16 cellular contexts compared by ENCODE assay signal in the genomic region with DNA sequence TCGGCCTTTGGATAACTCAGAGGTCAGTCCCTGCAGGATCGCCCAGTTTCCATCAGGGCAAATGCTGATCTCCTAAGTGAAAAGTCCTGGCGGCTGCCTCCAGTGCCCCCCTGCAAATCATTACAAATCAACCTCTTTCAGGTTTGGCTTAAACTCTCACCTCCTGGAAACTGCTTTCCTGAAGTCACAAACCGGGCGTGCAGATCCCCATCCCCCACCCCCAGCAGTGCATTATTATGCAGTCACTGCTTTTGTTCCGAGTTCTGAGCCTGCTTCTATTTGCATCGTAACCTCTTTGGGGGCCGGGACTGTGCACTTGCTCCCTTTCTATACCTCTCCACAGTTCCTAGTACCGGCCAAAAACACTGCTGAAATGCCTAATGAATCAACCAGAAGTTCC. TPM values are rescaled to one million over a fixed set of nuclear protein-coding genes. Genes with fewer than 3 reads are reported as not detected.
A peak's percentile ranks its signal among the peaks of the same experiment; 100 is the strongest.
DNase-seq lines count a peak whose midpoint lies in the region; ATAC-seq and TF ChIP-seq lines count a peak whose summit lies in the region.
"Had no signal": no experiment of that assay in that cellular context is flagged by ENCODE, and none has a peak within 500 bp of the region (broad histone marks: within the 10 kb centered on the region; RNA-seq: fewer than 3 reads in every experiment).

USP44 (minus strand) TSS at position 172 of the 400 bp plus-strand sequence. CDS start 17,220 bp downstream, outside the sequence.

- H3K4me1 ChIP-seq in OCI-LY3 (ENCODE audit: low read length) (peaks cover 11% of the 10 kb centered on the region; the same call in 1 of the 2 replicates), rectal smooth muscle tissue (ENCODE audit: control insufficient read depth, insufficient read depth, low read length) (no peaks in the 10 kb centered on the region)
- H3K4me1 ChIP-seq: A549, ascending aorta had no signal

- peaks cover 2% of the 10 kb centered on the region for H3K36me3 Mint-ChIP-seq in activated CD4-positive, alpha-beta T cell treated with anti-CD3 and anti-CD28 coated beads, Interleukin-2, amount 10 ng/mL, durations not matched to agents 24 days and 14 days (ENCODE audit: low read depth)

- H3K4me2 ChIP-seq in OCI-LY3 (ENCODE audit: low read length) = peak within 1 kb of the TSS; percentile 61
- H3K4me2 ChIP-seq: A549 had no signal

- peak; percentile 64 for DNase-seq in activated CD4-positive, alpha-beta T cell treated with anti-CD3 and anti-CD28 coated beads, Interleukin-2, amount 10 ng/mL, durations not matched to agents 24 days and 14 days
- no peak for DNase-seq in activated CD4-positive, alpha-beta T cell treated with anti-CD3 and anti-CD28 coated beads for 1 hour
- DNase-seq in iPS DF 19.7 (ENCODE audit: low read depth, low spot score) (peak; percentile 84), DMS53 treated with DMSO at 0.1 percent for 48 hours (lab: John Stamatoyannopoulos, UW; ENCODE audit: unreplicated experiment) (no peak)
- DNase-seq in activated CD4-positive, CD25-positive, alpha-beta regulatory T cell treated with anti-CD3 and anti-CD28 coated beads, Interleukin-2, amount 50 U/mL, for 72 hours = no peak
- DNase-seq: DMS153, head of caudate nucleus, NCI-H510A treated with DMSO at 0.1 percent for 48 hours, small intestine, WERI-Rb-1 had no signal

- H3K27ac ChIP-seq in OCI-LY3 (ENCODE audit: low read length) (no peak within 1 kb of the TSS), rectal smooth muscle tissue (ENCODE audit: low read depth, low read length) (no peak within 1 kb of the TSS)
- H3K27ac ChIP-seq: A549, ascending aorta, WERI-Rb-1 had no signal

- peak within 1 kb of the TSS; percentile 45 for H3K4me3 ChIP-seq in OCI-LY3 (ENCODE audit: low read length)
- H3K4me3 ChIP-seq in rectal smooth muscle tissue (ENCODE audit: low read length) = no peak within 1 kb of the TSS
- H3K4me3 ChIP-seq: A549, ascending aorta had no signal

- H3K36me3 ChIP-seq in OCI-LY3 (replicated peaks; ENCODE audit: low read depth, low read length) = no peaks in the 10 kb centered on the region
- H3K36me3 ChIP-seq in rectal smooth muscle tissue (ENCODE audit: control insufficient read depth, insufficient read depth, low read length) = no peaks in the 10 kb centered on the region
- H3K36me3 ChIP-seq: ascending aorta, WERI-Rb-1 had no signal

- H3K4me3 Mint-ChIP-seq in activated CD4-positive, alpha-beta T cell treated with anti-CD3 and anti-CD28 coated beads, Interleukin-2, amount 10 ng/mL, durations not matched to agents 24 days and 14 days = peak within 1 kb of the TSS; percentile 81

- no peak for ATAC-seq in HG02798 (IDR thresholded peaks at IDR 0.05; ENCODE audit: poor library complexity, unreplicated experiment)
- ATAC-seq: A549, Right ventricle myocardium inferior had no signal

- H3K9me3 ChIP-seq in OCI-LY3 (ENCODE audit: insufficient read depth, low read length) = peaks cover 7% of the 10 kb centered on the region
- H3K9me3 ChIP-seq: ascending aorta had no signal

- peak within 1 kb of the TSS; percentile 81 for H2AFZ ChIP-seq in OCI-LY3 (ENCODE audit: low read depth, low read length)

- no peak for TF ChIP-seq CTCF in OCI-LY3 (IDR thresholded peaks at IDR 0.05; ENCODE audit: low read depth, low read length)

- no peak within 1 kb of the TSS for H3K9ac ChIP-seq in OCI-LY3 (ENCODE audit: low read length)
- peak within 1 kb of the TSS; percentile 21 for H3K9ac ChIP-seq in rectal smooth muscle tissue (ENCODE audit: low read length)

- H3K27ac Mint-ChIP-seq in activated CD4-positive, alpha-beta T cell treated with anti-CD3 and anti-CD28 coated beads, Interleukin-2, amount 10 ng/mL, durations not matched to agents 24 days and 14 days = peak within 1 kb of the TSS; percentile 87

- H4K20me1 ChIP-seq in OCI-LY3 (ENCODE audit: insufficient read depth, low read length) = no peaks in the 10 kb centered on the region

- intact Hi-C loops in activated CD4-positive, alpha-beta T cell treated with anti-CD3 and anti-CD28 coated beads, Interleukin-2, amount 10 ng/mL, durations not matched to agents 24 days and 14 days (cut with micrococcal nuclease) = no loop called here

- peaks cover 19% of the 10 kb centered on the region for H3K27me3 Mint-ChIP-seq in activated CD4-positive, alpha-beta T cell treated with anti-CD3 and anti-CD28 coated beads, Interleukin-2, amount 10 ng/mL, durations not matched to agents 24 days and 14 days

- H3K9me3 Mint-ChIP-seq in activated CD4-positive, alpha-beta T cell treated with anti-CD3 and anti-CD28 coated beads, Interleukin-2, amount 10 ng/mL, durations not matched to agents 24 days and 14 days = peaks cover 7% of the 10 kb centered on the region

- peaks cover 47% of the 10 kb centered on the region for H3K4me1 Mint-ChIP-seq in activated CD4-positive, alpha-beta T cell treated with anti-CD3 and anti-CD28 coated beads, Interleukin-2, amount 10 ng/mL, durations not matched to agents 24 days and 14 days

- H3K79me2 ChIP-seq in OCI-LY3 (ENCODE audit: low read length) = no peaks in the 10 kb centered on the region

- H3K27me3 ChIP-seq in OCI-LY3 (ENCODE audit: low read depth, low read length) (no peaks in the 10 kb centered on the region), rectal smooth muscle tissue (ENCODE audit: control insufficient read depth, insufficient read depth, low read length) (peaks cover 2% of the 10 kb centered on the region)
- H3K27me3 ChIP-seq: ascending aorta had no signal

RNA-seq across cellular contexts. Expression of gene USP44, which starts in this region (rescaled TPM):
- 3.8 and 4.5 TPM in 2 replicates for total RNA-seq in activated CD4-positive, alpha-beta T cell treated with anti-CD3 and anti-CD28 coated beads, Interleukin-2, amount 10 ng/mL, durations not matched to agents 24 days and 14 days

Comparison
In these comparisons a context has a peak if more than half of its experiments do, and no peak if none do; other contexts are left out.
1. DNase-seq: peak in activated CD4-positive, alpha-beta T cell treated with anti-CD3 and anti-CD28 coated beads, Interleukin-2, amount 10 ng/mL, durations not matched to agents 24 days and 14 days (single experiment) and iPS DF 19.7 (single experiment); none in activated CD4-positive, alpha-beta T cell treated with anti-CD3 and anti-CD28 coated beads for 1 hour (single experiment), activated CD4-positive, CD25-positive, alpha-beta regulatory T cell treated with anti-CD3 and anti-CD28 coated beads, Interleukin-2, amount 50 U/mL, for 72 hours (single experiment) and DMS53 treated with DMSO at 0.1 percent for 48 hours (single experiment).